23 cellular contexts compared by ENCODE assay signal in genomic region chr4:165520071-165520470, GRCh38.
"Had no signal": no experiment of that assay in that cellular context is flagged by ENCODE, and none has a peak within 500 bp of the region (broad histone marks: within the 10 kb centered on the region; RNA-seq: fewer than 3 reads in every experiment).

No MANE protein-coding gene starts in this region.

- FAIRE-seq: HTR-8/SVneo, K562, RCC 7860 had no signal

- H3K4me3 ChIP-seq: K562 had no signal

- H3K9me3 ChIP-seq: SK-N-SH had no signal

- DNase-seq: Kasumi-1, NCI-H1092, NCI-H1417, NCI-H1436 treated with DMSO at 0.1 percent for 48 hours, NCI-H1694, NCI-H187 treated with DMSO at 0.1 percent for 48 hours, NCI-H2029 treated with DMSO at 0.1 percent for 48 hours, NCI-H2171, NCI-H226, NCI-H446, NCI-H510A, NCI-H524 treated with DMSO at 0.1 percent for 48 hours, NCI-H69, NCI-H774, RPMI8226, SHP77, SK-N-SH, SW 1271 had no signal

- H3K4me2 ChIP-seq: KMS-11, SK-N-SH had no signal

- H3K9ac ChIP-seq: KMS-11, SK-N-SH had no signal

- ATAC-seq: K562 had no signal

- H3K27ac ChIP-seq: HL-60, KMS-11 had no signal
